ENCODE assay signal across 14 cellular contexts in genomic region chr16:63890072-63890471, GRCh38.
DNase-seq lines count a peak whose midpoint lies in the region; ATAC-seq, FAIRE-seq and TF ChIP-seq lines count a peak whose summit lies in the region.
"Had no signal": no experiment of that assay in that cellular context is flagged by ENCODE, and none has a peak within 500 bp of the region (broad histone marks: within the 10 kb centered on the region; RNA-seq: fewer than 3 reads in every experiment).

No MANE protein-coding gene starts in this region.

- H3K9ac ChIP-seq in GM23248 = no peak overlapping the region
- no peak overlapping the region for H3K9ac ChIP-seq in adipocyte (ENCODE audit: low read length)

- H3K4me1 ChIP-seq in GM23248 (ENCODE audit: insufficient read depth) (no peaks in the 10 kb centered on the region), adipocyte (ENCODE audit: control insufficient read depth, insufficient read depth, low read length) (peaks cover 9% of the 10 kb centered on the region), pancreas (no peaks in the 10 kb centered on the region)

- H3F3A ChIP-seq in GM23248 (ENCODE audit: insufficient read depth) = no peaks in the 10 kb centered on the region

- ATAC-seq in pancreas (peak; percentile 76 to 88 (median 78)), HG02763 (IDR thresholded peaks at IDR 0.05; ENCODE audit: unreplicated experiment) (no peak)
- ATAC-seq: activated CD8-positive, alpha-beta T cell treated with anti-CD3 and anti-CD28 coated beads for 36 hours; Panc1 had no signal

- no peak overlapping the region for H3K4me2 ChIP-seq in GM23248 (ENCODE audit: unreplicated experiment)

- DNase-seq in GM23248 = peak; percentile 30
- peak; percentile 56 for DNase-seq in adipocyte (ENCODE audit: low read depth)
- DNase-seq in fibroblast of peridontal ligament (ENCODE audit: extremely low read depth) = peak; percentile 36
- peak in 2 of 6 donors; percentile 12 to 14 for DNase-seq in pancreas
- no peak for DNase-seq in effector CD4-positive, alpha-beta T cell
- DNase-seq in stimulated activated CD4-positive, alpha-beta T cell treated with anti-CD3 and anti-CD28 coated beads, Interleukin-15, amount 100 ng/mL, for 24 hours = no peak
- DNase-seq in NCI-H510A treated with DMSO at 0.1 percent for 48 hours (lab: John Stamatoyannopoulos, UW) = no peak
- DNase-seq: activated CD8-positive, alpha-beta T cell treated with anti-CD3 and anti-CD28 coated beads for 36 hours; activated naive CD4-positive, alpha-beta T cell; CD4-positive, alpha-beta memory T cell; effector memory CD4-positive, alpha-beta T cell; NCI-H2171 treated with DMSO at 0.1 percent for 48 hours had no signal

- H3K4me3 ChIP-seq in GM23248 = no peak overlapping the region
- no peak overlapping the region for H3K4me3 ChIP-seq in adipocyte (ENCODE audit: low read length)
- H3K4me3 ChIP-seq in pancreas = no peak overlapping the region

- H3K27ac ChIP-seq in GM23248 (no peak overlapping the region), pancreas (no peak overlapping the region)

- no peak overlapping the region for H2AFZ ChIP-seq in GM23248

- TF ChIP-seq CTCF in pancreas (IDR thresholded peaks at IDR 0.05) = no peak

- no peaks in the 10 kb centered on the region for H3K9me2 ChIP-seq in GM23248 (ENCODE audit: insufficient read depth)

- H3K36me3 ChIP-seq in GM23248 (ENCODE audit: low read depth) (no peaks in the 10 kb centered on the region), adipocyte (ENCODE audit: control insufficient read depth, insufficient read depth, low read length, severe bottlenecking) (no peaks in the 10 kb centered on the region), pancreas (no peaks in the 10 kb centered on the region)

- intact Hi-C loops in pancreas (cut with DNase I) = no loop called here

- no peaks in the 10 kb centered on the region for H3K27me3 ChIP-seq in GM23248 (replicated peaks; ENCODE audit: insufficient read depth)
- H3K27me3 ChIP-seq in adipocyte (replicated peaks; ENCODE audit: control insufficient read depth, insufficient read depth, low read length) = no peaks in the 10 kb centered on the region
- H3K27me3 ChIP-seq in pancreas = no peaks in the 10 kb centered on the region

- H4K20me1 ChIP-seq in GM23248 (ENCODE audit: insufficient read depth) = no peaks in the 10 kb centered on the region

- FAIRE-seq in pancreas (lab: Jason Lieb, UNC) = no peak

- WGBS in GM23248 (ENCODE audit: low coverage in 1 of 2, low lambda C conversion rate in 2 of 2, missing lambda C conversion rate in 2 of 2), 2 experiments = 0 to 11% methylated on average over 1 of the region's 1 CpG
- WGBS in pancreas, 2 donors = 1 to 4% methylated on average over 1 of the region's 1 CpG

- H3K9me3 ChIP-seq in GM23248 (ENCODE audit: low read depth) = no peaks in the 10 kb centered on the region
- H3K9me3 ChIP-seq in adipocyte (ENCODE audit: control insufficient read depth, low read length) = no peaks in the 10 kb centered on the region
- H3K9me3 ChIP-seq in pancreas = no peaks in the 10 kb centered on the region

- in situ Hi-C loops in GM23248 (cut with MboI) = no loop called here

- no peaks in the 10 kb centered on the region for H3K79me2 ChIP-seq in GM23248 (ENCODE audit: insufficient read depth)

Comparison
In these comparisons a context has a peak if more than half of its experiments do, and no peak if none do; other contexts are left out.
1. DNase-seq: peak in GM23248 (single experiment), adipocyte (single experiment) and fibroblast of peridontal ligament (single experiment); none in effector CD4-positive, alpha-beta T cell (single experiment), stimulated activated CD4-positive, alpha-beta T cell treated with anti-CD3 and anti-CD28 coated beads, Interleukin-15, amount 100 ng/mL, for 24 hours (single experiment) and NCI-H510A treated with DMSO at 0.1 percent for 48 hours (single experiment).